9 cellular contexts compared by ENCODE assay signal in genomic region chrX:17801431-17801830, GRCh38. TPM values are rescaled to one million over a fixed set of nuclear protein-coding genes. Genes with fewer than 3 reads are reported as not detected.
"Had no signal": no experiment of that assay in that cellular context is flagged by ENCODE, and none has a peak within 500 bp of the region (broad histone marks: within the 10 kb centered on the region; RNA-seq: fewer than 3 reads in every experiment).

No MANE protein-coding gene starts in this region.

- H3K27ac Mint-ChIP-seq: GM23338, H9, HFFc6 had no signal

- H3K9me3 ChIP-seq: HAP-1 had no signal

- H3K36me3 ChIP-seq: HAP-1 had no signal

- H3K27ac ChIP-seq: GM23248 had no signal

- H3K4me3 Mint-ChIP-seq: GM23338, H9, HFFc6 had no signal

- H3K4me1 Mint-ChIP-seq: GM23338 had no signal

- DNase-seq: GM23248, GOT3, H7, H9, HCEC 1CT, HFFc6 had no signal

- H3K9me3 Mint-ChIP-seq: GM23338, HFFc6 had no signal

- H3K4me3 ChIP-seq: GM23248, GM23338, HAP-1 had no signal

- ATAC-seq: GM23338, HCT116 had no signal

- H3K4me1 ChIP-seq: HAP-1 had no signal

RNA-seq across cellular contexts. Expression of gene RAI2, which starts 59.7 kb away (rescaled TPM):
- total RNA-seq: GM23248, HFFc6 had no signal
- polyA plus RNA-seq: GM23248 had no signal
